In the genomic region with DNA sequence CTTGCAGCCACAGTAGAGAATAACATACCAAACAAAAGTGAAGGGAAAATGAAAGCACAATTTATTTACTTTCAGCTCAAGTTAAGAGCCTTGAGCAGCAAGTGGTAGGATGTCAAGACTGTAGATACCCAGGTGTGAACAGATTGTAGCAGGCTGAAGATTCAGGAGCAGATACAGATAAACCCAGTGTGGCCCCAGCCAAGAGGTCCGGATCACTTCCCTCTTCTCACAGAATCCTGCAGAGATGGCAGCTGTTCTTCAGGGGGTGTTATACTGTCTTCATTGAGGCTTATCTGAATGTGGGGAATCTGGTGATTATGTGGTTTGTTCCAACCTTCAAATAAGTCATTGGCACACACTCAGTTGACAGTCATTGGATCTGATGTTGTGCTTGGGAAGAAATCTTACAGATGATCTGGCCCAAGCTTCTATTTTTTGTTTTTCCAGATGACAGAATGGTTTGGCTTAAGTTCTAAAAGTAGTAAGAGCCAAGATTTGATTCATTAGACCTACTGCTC, we compare ENCODE assay signal across 10 cellular contexts. TPM values are rescaled to one million over a fixed set of nuclear protein-coding genes. Genes with fewer than 3 reads are reported as not detected.
DNase-seq lines count a peak whose midpoint lies in the region; ATAC-seq and TF ChIP-seq lines count a peak whose summit lies in the region.
"Had no signal": no experiment of that assay in that cellular context is flagged by ENCODE, and none has a peak within 500 bp of the region (broad histone marks: within the 10 kb centered on the region; RNA-seq: fewer than 3 reads in every experiment).

No MANE protein-coding gene starts in this region.

- peak overlapping the region; percentile 54 for H3K4me3 Mint-ChIP-seq in T-helper 1 cell treated with Interleukin-12 subunit alpha and Interleukin-12 subunit beta and Interleukin-4 antibody, amounts not matched to agents 30 μg/mL and 1 μg/mL, for 36 hours

- DNase-seq in T-helper 1 cell (no peak), NCI-H82 treated with DMSO at 0.1 percent for 48 hours (lab: John Stamatoyannopoulos, UW; ENCODE audit: unreplicated experiment) (peak; percentile 49), esophagus muscularis mucosa (ENCODE audit: extremely low spot score) (no peak), HCEC 1CT (no peak), NCI-H2029 (lab: John Stamatoyannopoulos, UW) (no peak)
- DNase-seq: activated effector memory CD4-positive, alpha-beta T cell treated with anti-CD3 and anti-CD28 coated beads, Interleukin-2, amount 50 U/mL, for 16 hours had no signal

- H3K27me3 ChIP-seq in esophagus muscularis mucosa (no peaks in the 10 kb centered on the region), skeletal muscle satellite cell (ENCODE audit: control insufficient read depth, insufficient read depth, low read length) (peaks cover 5% of the 10 kb centered on the region)

- H3K27me3 Mint-ChIP-seq in T-helper 1 cell treated with Interleukin-12 subunit alpha and Interleukin-12 subunit beta and Interleukin-4 antibody, amounts not matched to agents 30 μg/mL and 1 μg/mL, for 36 hours (ENCODE audit: low read depth): peaks cover 33% of the 10 kb centered on the region

- intact Hi-C loops in esophagus muscularis mucosa (cut with DNase I): no loop called here

- peak overlapping the region; percentile 37 for H3K27ac Mint-ChIP-seq in T-helper 1 cell treated with Interleukin-12 subunit alpha and Interleukin-12 subunit beta and Interleukin-4 antibody, amounts not matched to agents 30 μg/mL and 1 μg/mL, for 36 hours

- ATAC-seq in HG02885 (IDR thresholded peaks at IDR 0.05; ENCODE audit: poor library complexity, unreplicated experiment): no peak

- no peak for TF ChIP-seq POLR2A in esophagus muscularis mucosa (IDR thresholded peaks at IDR 0.05; ENCODE audit: low read depth)

- no peaks in the 10 kb centered on the region for H3K9me3 Mint-ChIP-seq in T-helper 1 cell treated with Interleukin-12 subunit alpha and Interleukin-12 subunit beta and Interleukin-4 antibody, amounts not matched to agents 30 μg/mL and 1 μg/mL, for 36 hours

- H3K9ac ChIP-seq in skeletal muscle satellite cell (ENCODE audit: low read depth, low read length): no peak overlapping the region

- H3K4me2 ChIP-seq in skeletal muscle satellite cell (ENCODE audit: low read length): peak overlapping the region; percentile 75

- peaks cover 34 to 69% (median 67%) of the 10 kb centered on the region in 4 donors for H3K4me1 ChIP-seq in esophagus muscularis mucosa
- H3K4me1 ChIP-seq in skeletal muscle satellite cell (ENCODE audit: control insufficient read depth, insufficient read depth, low read length): peaks cover 35% of the 10 kb centered on the region

- peaks cover 40% of the 10 kb centered on the region for H3K4me1 Mint-ChIP-seq in T-helper 1 cell treated with Interleukin-12 subunit alpha and Interleukin-12 subunit beta and Interleukin-4 antibody, amounts not matched to agents 30 μg/mL and 1 μg/mL, for 36 hours (ENCODE audit: low read depth)

- H3K9me3 ChIP-seq in esophagus muscularis mucosa: no peaks in the 10 kb centered on the region
- no peaks in the 10 kb centered on the region for H3K9me3 ChIP-seq in skeletal muscle satellite cell (replicated peaks; ENCODE audit: low read length)

- 40% methylated on average over 1 of the region's 1 CpG for WGBS in esophagus muscularis mucosa

- TF ChIP-seq EP300 in esophagus muscularis mucosa (IDR thresholded peaks at IDR 0.05): no peak

- TF ChIP-seq CTCF in esophagus muscularis mucosa (IDR thresholded peaks at IDR 0.05): no peak

- H3K36me3 Mint-ChIP-seq in T-helper 1 cell treated with Interleukin-12 subunit alpha and Interleukin-12 subunit beta and Interleukin-4 antibody, amounts not matched to agents 30 μg/mL and 1 μg/mL, for 36 hours (ENCODE audit: low read depth): peaks cover 6% of the 10 kb centered on the region

- H3K4me3 ChIP-seq in esophagus muscularis mucosa (peak overlapping the region; percentile 33 to 86 (median 84)), skeletal muscle satellite cell (ENCODE audit: low read length) (peak overlapping the region; percentile 49)

- H3K27ac ChIP-seq in esophagus muscularis mucosa (replicated peaks in 1 of 4): peak overlapping the region; percentile 53 to 96 (median 80)
- H3K27ac ChIP-seq: SK-N-MC had no signal

- H3K36me3 ChIP-seq in esophagus muscularis mucosa: no peaks in the 10 kb centered on the region
- H3K36me3 ChIP-seq in skeletal muscle satellite cell (ENCODE audit: insufficient read depth, low read length): no peaks in the 10 kb centered on the region

RNA-seq across cellular contexts. Expression of a gene that starts 2.2 kb away (rescaled TPM):
- total RNA-seq in esophagus muscularis mucosa: 10 to 100 TPM; 14.2 to 46.9 (median 33.3) TPM
- 3.5 and 4.2 TPM in 2 replicates for total RNA-seq in skeletal muscle satellite cell (2012; rRNA removed)

RNA-seq across cellular contexts. Expression of a gene that starts 28.9 kb away (rescaled TPM):
- 10 to 100 TPM; 13.2 to 28.2 (median 16.0) TPM for total RNA-seq in esophagus muscularis mucosa
- total RNA-seq in skeletal muscle satellite cell (2012; rRNA removed): 25.1 and 29.2 TPM in 2 replicates

RNA-seq across cellular contexts. Expression of a gene that starts 29.0 kb away (rescaled TPM):
- total RNA-seq in esophagus muscularis mucosa: 10 to 100 TPM; 12.8 to 20.1 (median 17.3) TPM
- 9.1 and 9.6 TPM in 2 replicates for total RNA-seq in skeletal muscle satellite cell (2012; rRNA removed)
